In the genomic region with DNA sequence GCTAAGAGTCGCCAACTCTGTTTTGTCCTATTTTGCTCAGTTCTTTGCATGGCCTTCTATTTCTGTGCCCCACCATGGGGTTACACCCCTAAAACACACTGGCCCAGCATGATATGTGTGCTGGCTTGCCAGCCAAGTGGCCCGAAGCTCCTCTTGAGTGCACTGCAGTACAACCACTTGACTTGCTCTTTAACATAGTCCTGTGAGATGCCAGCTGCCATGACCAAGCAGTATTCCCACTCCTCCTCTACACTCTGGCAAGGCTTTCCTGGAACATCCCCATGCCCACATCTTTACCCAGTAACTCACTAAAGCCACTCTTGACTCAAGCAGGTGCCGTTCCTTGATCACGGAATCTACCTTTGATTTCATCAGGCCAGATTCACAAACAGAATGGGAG, we compare ENCODE assay signal across 16 cellular contexts.
A peak's percentile ranks its signal among the peaks of the same experiment; 100 is the strongest.
DNase-seq lines count a peak whose midpoint lies in the region; ATAC-seq, FAIRE-seq and TF ChIP-seq lines count a peak whose summit lies in the region.
"Had no signal": no experiment of that assay in that cellular context is flagged by ENCODE, and none has a peak within 500 bp of the region (broad histone marks: within the 10 kb centered on the region; RNA-seq: fewer than 3 reads in every experiment).

No MANE protein-coding gene starts in this region.

- WGBS in A549 (ENCODE audit: missing lambda C conversion rate) = 92% methylated on average over 4 of the region's 4 CpGs

- ATAC-seq in A549 (peak in 1 of 2 experiments; percentile 63; a peak in 3 of 6 replicates), GM23338 (no peak), mucosa of descending colon (no peak), GM21717 (IDR thresholded peaks at IDR 0.05; ENCODE audit: unreplicated experiment) (no peak), GM21390 (IDR thresholded peaks at IDR 0.05; ENCODE audit: unreplicated experiment) (no peak), GM18867 (IDR thresholded peaks at IDR 0.05; ENCODE audit: unreplicated experiment) (no peak)
- ATAC-seq: effector memory CD8-positive, alpha-beta T cell had no signal

- no peak overlapping the region for H2AFZ ChIP-seq in GM23338

- H3K9me3 ChIP-seq in A549 = no peaks in the 10 kb centered on the region
- no peaks in the 10 kb centered on the region for H3K9me3 ChIP-seq in mucosa of descending colon

- H3K27ac ChIP-seq in A549 (peak overlapping the region in 1 of 2 experiments; percentile 45; a peak in 3 of 6 replicates), GM23338 (ENCODE audit: low read depth) (no peak overlapping the region)

- intact Hi-C loops in mucosa of descending colon (cut with DNase I, micrococcal nuclease) = no loop called here

- no peak for FAIRE-seq in A549 (lab: Jason Lieb, UNC)

- TF ChIP-seq CTCF in A549 (IDR thresholded peaks at IDR 0.05) (no peak), GM23338 (conservative IDR thresholded peaks at IDR 0.05; ENCODE audit: low read depth in 2 of 2) (no peak), mucosa of descending colon (IDR thresholded peaks at IDR 0.05) (no peak)

- POLR2A ChIA-PET in A549 (lab: Yijun Ruan, JAX) = no interaction called here

- H3K27ac Mint-ChIP-seq in GM23338 = peak overlapping the region; percentile 4; the same call in 1 of the 2 replicates

- no peaks in the 10 kb centered on the region for H3K27me3 ChIP-seq in GM23338 (ENCODE audit: insufficient read depth)

- no peaks in the 10 kb centered on the region for H3K9me3 Mint-ChIP-seq in GM23338
- H3K9me3 Mint-ChIP-seq: effector memory CD8-positive, alpha-beta T cell; H9 had no signal

- H4K20me1 ChIP-seq in GM23338 (replicated peaks; ENCODE audit: insufficient read depth) = peaks cover 21% of the 10 kb centered on the region

- peaks cover 14% of the 10 kb centered on the region for H3F3A ChIP-seq in GM23338 (replicated peaks; ENCODE audit: low read depth)

- H3K4me1 Mint-ChIP-seq in GM23338 = peaks cover 4% of the 10 kb centered on the region; the same call in 2 of the 3 replicates

- H3K4me2 ChIP-seq in A549 = no peak overlapping the region
- no peak overlapping the region for H3K4me2 ChIP-seq in GM23338

- H3K79me2 ChIP-seq in GM23338 (replicated peaks; ENCODE audit: insufficient read depth) = peaks cover 16% of the 10 kb centered on the region

- H3K4me1 ChIP-seq in A549 (peaks cover 27% of the 10 kb centered on the region), GM23338 (ENCODE audit: insufficient read depth) (no peaks in the 10 kb centered on the region), mucosa of descending colon (ENCODE audit: low read depth) (no peaks in the 10 kb centered on the region)

- H3K4me3 Mint-ChIP-seq in GM23338 = no peak overlapping the region
- H3K4me3 Mint-ChIP-seq: effector memory CD8-positive, alpha-beta T cell; H9 had no signal

- H3K4me3 ChIP-seq in A549 = no peak overlapping the region
- H3K4me3 ChIP-seq in GM23338 = no peak overlapping the region
- H3K4me3 ChIP-seq in mucosa of descending colon = no peak overlapping the region

- CTCF ChIA-PET in A549 (lab: Yijun Ruan, JAX) = interaction anchor here (0.5 kb wide), 1 partner anchor 53 kb away, joined by 3 read pairs; no protein-coding TSS in a partner anchor

- H3K36me3 ChIP-seq in GM23338 (ENCODE audit: insufficient read depth) (peaks cover 24% of the 10 kb centered on the region), mucosa of descending colon (ENCODE audit: low read depth) (no peaks in the 10 kb centered on the region)

- TF ChIP-seq RAD21 in A549 (conservative IDR thresholded peaks at IDR 0.05 in 1 of 2, IDR thresholded peaks at IDR 0.05 in 1 of 2) = no peak

- TF ChIP-seq POLR2A in A549 (IDR thresholded peaks at IDR 0.05; ENCODE audit: low read length) = no peak

- H3K9me2 ChIP-seq in GM23338 (ENCODE audit: insufficient read depth) = no peaks in the 10 kb centered on the region

- in situ Hi-C loops in SK-MEL-5 (cut with HindIII; ENCODE audit: low pct_unique_long_range_greater_than_20kb, low sequenced_read_pairs) = no loop called here

- H3K27me3 Mint-ChIP-seq in GM23338 (ENCODE audit: insufficient read depth, low read depth, poor library complexity) = peaks cover 7% of the 10 kb centered on the region
- H3K27me3 Mint-ChIP-seq: effector memory CD8-positive, alpha-beta T cell had no signal

- TF ChIP-seq EP300 in A549 (IDR thresholded peaks at IDR 0.05) = no peak

- H3K36me3 Mint-ChIP-seq in GM23338 (ENCODE audit: low read depth) = peaks cover 59% of the 10 kb centered on the region

- peak in 1 of 2 experiments; percentile 32 for DNase-seq in A549 (ENCODE audit: low read depth in 1 of 2, low spot score in 1 of 2)
- DNase-seq in GM23338 (ENCODE audit: low spot score) = no peak
- peak; percentile 9 for DNase-seq in SK-MEL-5 (ENCODE audit: low read depth, low spot score)
- peak; percentile 57 for DNase-seq in myocyte (ENCODE audit: low read depth)
- no peak for DNase-seq in mucosa of descending colon
- DNase-seq: activated CD8-positive, alpha-beta memory T cell treated with anti-CD3 and anti-CD28 coated beads for 24 hours; activated gamma-delta T cell treated with Interleukin-2 at 50 U/mL for 16 hours; effector memory CD8-positive, alpha-beta T cell; foreskin fibroblast; H9; NCI-H526; posterior cingulate gyrus; stimulated activated CD8-positive, alpha-beta memory T cell treated with anti-CD3 and anti-CD28 coated beads, Interleukin-4, amount 100 ng/mL, for 48 hours had no signal

TF ChIP-seq in A549, 52 proteins besides CTCF, POLR2A, EP300 and RAD21:
- 0 out of 2 replicates have a peak, but pooled peaks have one; percentile 29 for TF ChIP-seq TP53 (CRISPR knock-in tag; IDR thresholded peaks at IDR 0.05)
- TF ChIP-seq, protein P1, sequence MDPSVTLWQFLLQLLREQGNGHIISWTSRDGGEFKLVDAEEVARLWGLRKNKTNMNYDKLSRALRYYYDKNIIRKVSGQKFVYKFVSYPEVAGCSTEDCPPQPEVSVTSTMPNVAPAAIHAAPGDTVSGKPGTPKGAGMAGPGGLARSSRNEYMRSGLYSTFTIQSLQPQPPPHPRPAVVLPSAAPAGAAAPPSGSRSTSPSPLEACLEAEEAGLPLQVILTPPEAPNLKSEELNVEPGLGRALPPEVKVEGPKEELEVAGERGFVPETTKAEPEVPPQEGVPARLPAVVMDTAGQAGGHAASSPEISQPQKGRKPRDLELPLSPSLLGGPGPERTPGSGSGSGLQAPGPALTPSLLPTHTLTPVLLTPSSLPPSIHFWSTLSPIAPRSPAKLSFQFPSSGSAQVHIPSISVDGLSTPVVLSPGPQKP (IDR thresholded peaks at IDR 0.05; ENCODE audit: low read depth, low read length) = no peak
- TF ChIP-seq SREBF2 (IDR thresholded peaks at IDR 0.05) = no peak
- TF ChIP-seq MAFK (IDR thresholded peaks at IDR 0.05; ENCODE audit: partially characterized antibody) = peak; percentile 25

TF ChIP-seq in GM23338, 12 proteins besides CTCF, POLR2A, EP300 and RAD21 (continues in another document):
- no peak for TF ChIP-seq EZH2 (IDR thresholded peaks at IDR 0.05; ENCODE audit: low read depth, unreplicated experiment)
- no peak for TF ChIP-seq EZH2phosphoT487 (IDR thresholded peaks at IDR 0.05; ENCODE audit: unreplicated experiment)
- no peak for TF ChIP-seq CREB1 (CRISPR knock-in tag; IDR thresholded peaks at IDR 0.05; ENCODE audit: low read depth)
- TF ChIP-seq ZNF331 (CRISPR knock-in tag; IDR thresholded peaks at IDR 0.05; ENCODE audit: low read depth) = no peak
- TF ChIP-seq, protein P2, sequence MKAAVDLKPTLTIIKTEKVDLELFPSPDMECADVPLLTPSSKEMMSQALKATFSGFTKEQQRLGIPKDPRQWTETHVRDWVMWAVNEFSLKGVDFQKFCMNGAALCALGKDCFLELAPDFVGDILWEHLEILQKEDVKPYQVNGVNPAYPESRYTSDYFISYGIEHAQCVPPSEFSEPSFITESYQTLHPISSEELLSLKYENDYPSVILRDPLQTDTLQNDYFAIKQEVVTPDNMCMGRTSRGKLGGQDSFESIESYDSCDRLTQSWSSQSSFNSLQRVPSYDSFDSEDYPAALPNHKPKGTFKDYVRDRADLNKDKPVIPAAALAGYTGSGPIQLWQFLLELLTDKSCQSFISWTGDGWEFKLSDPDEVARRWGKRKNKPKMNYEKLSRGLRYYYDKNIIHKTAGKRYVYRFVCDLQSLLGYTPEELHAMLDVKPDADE (IDR thresholded peaks at IDR 0.05) = no peak
- no peak for TF ChIP-seq JUNB (IDR thresholded peaks at IDR 0.05; ENCODE audit: unreplicated experiment)
- TF ChIP-seq POLR2AphosphoS5 (IDR thresholded peaks at IDR 0.05; ENCODE audit: low read depth) = no peak
- TF ChIP-seq STAT1 (IDR thresholded peaks at IDR 0.05; ENCODE audit: unreplicated experiment) = no peak

Comparison
In these comparisons a context has a peak if more than half of its experiments do, and no peak if none do; other contexts are left out.
1. DNase-seq: peak in SK-MEL-5 (single experiment) and myocyte (single experiment); none in GM23338 (single experiment) and mucosa of descending colon (0 of 3).